In genomic region chr20:41004561-41005360, GRCh38 we compare ENCODE assay signal across 9 cellular contexts. TPM values are rescaled to one million over a fixed set of nuclear protein-coding genes. Genes with fewer than 3 reads are reported as not detected.
A peak's percentile ranks its signal among the peaks of the same experiment; 100 is the strongest.
DNase-seq lines count a peak whose midpoint lies in the region; ATAC-seq, FAIRE-seq and TF ChIP-seq lines count a peak whose summit lies in the region.
"Had no signal": no experiment of that assay in that cellular context is flagged by ENCODE, and none has a peak within 500 bp of the region (broad histone marks: within the 10 kb centered on the region; RNA-seq: fewer than 3 reads in every experiment).

No MANE protein-coding gene starts in this region.

- no peak for TF ChIP-seq EP300 in H1 (IDR thresholded peaks at IDR 0.05; ENCODE audit: borderline replicate concordance in 1 of 2, low read depth in 2 of 2, low read length in 2 of 2)

- TF ChIP-seq CTCF in DOHH2 (IDR thresholded peaks at IDR 0.05; ENCODE audit: low read depth, low read length, poor library complexity, severe bottlenecking) = no peak
- TF ChIP-seq CTCF in Panc1 (IDR thresholded peaks at IDR 0.05) = no peak
- TF ChIP-seq CTCF in H1 (IDR thresholded peaks at IDR 0.05; ENCODE audit: control extremely low read depth in 1 of 3, insufficient read depth in 1 of 3, low read depth in 1 of 3, low read length in 3 of 3) = no peak
- TF ChIP-seq CTCF in GM13976 (IDR thresholded peaks at IDR 0.05; ENCODE audit: borderline replicate concordance, control extremely low read depth, extremely low read depth, insufficient read depth, missing control alignments) = no peak

- no peaks in the 10 kb centered on the region for H3K23me2 ChIP-seq in H1 (ENCODE audit: low read depth, low read length)

- H4K20me1 ChIP-seq in DOHH2 (ENCODE audit: control insufficient read depth, insufficient read depth, low read depth, low read length) (no peaks in the 10 kb centered on the region), H1 (replicated peaks in 1 of 2; ENCODE audit: control insufficient read depth in 1 of 2, insufficient read depth in 2 of 2, low read length in 2 of 2) (no peaks in the 10 kb centered on the region)

- 0 out of 2 replicates have a peak overlapping the region, but pooled peaks have one; percentile 8 for H3K4me3 ChIP-seq in DOHH2 (ENCODE audit: low read length)
- no peak overlapping the region for H3K4me3 ChIP-seq in Panc1 (ENCODE audit: low read depth in 2 of 2, low read length in 2 of 2)
- no peak overlapping the region for H3K4me3 ChIP-seq in H1 (ENCODE audit: extremely low read depth in 1 of 4, insufficient read depth in 2 of 4, low read depth in 3 of 4, low read length in 4 of 4)

- peaks cover 15% of the 10 kb centered on the region for H3F3A ChIP-seq in DOHH2 (ENCODE audit: control insufficient read depth, insufficient read depth)

- H2AK5ac ChIP-seq in H1 (ENCODE audit: low read depth, low read length) = no peak overlapping the region

- no peaks in the 10 kb centered on the region for H3K27me3 ChIP-seq in DOHH2 (ENCODE audit: control insufficient read depth, low read length)
- H3K27me3 ChIP-seq in Panc1 (ENCODE audit: control insufficient read depth, insufficient read depth, low read length) = no peaks in the 10 kb centered on the region
- no peaks in the 10 kb centered on the region for H3K27me3 ChIP-seq in H1 (replicated peaks in 1 of 4; ENCODE audit: control insufficient read depth in 3 of 4, extremely low read depth in 1 of 4, insufficient read depth in 3 of 4, low read length in 3 of 4)

- H3K56ac ChIP-seq in H1 (replicated peaks; ENCODE audit: insufficient read length, low read depth, low read length) = no peak overlapping the region

- H3K9me3 ChIP-seq in DOHH2 (ENCODE audit: control insufficient read depth, insufficient read depth, low read length) = peaks cover 14% of the 10 kb centered on the region; the same call in 1 of the 2 replicates
- peaks cover 5% of the 10 kb centered on the region; the same call in 1 of the 2 replicates for H3K9me3 ChIP-seq in Panc1 (ENCODE audit: control insufficient read depth, insufficient read depth, low read depth, low read length)
- no peaks in the 10 kb centered on the region for H3K9me3 ChIP-seq in H1 (ENCODE audit: insufficient read depth in 2 of 2, low read depth in 1 of 2, low read length in 1 of 2)

- no peak overlapping the region for H2AFZ ChIP-seq in H1 (ENCODE audit: low read length)

- no peak overlapping the region for H3K18ac ChIP-seq in H1 (ENCODE audit: extremely low read depth, low read length)

- in situ Hi-C loops in Panc1 (cut with HindIII; ENCODE audit: low pct_unique_long_range_greater_than_20kb, low sequenced_read_pairs) = no loop called here
- in situ Hi-C loops in GM13976 (cut with MboI; ENCODE audit: low sequenced_read_pairs, unreplicated experiment) = no loop called here

- no peak overlapping the region for H3K23ac ChIP-seq in H1 (ENCODE audit: insufficient read length)

- 0 out of 2 replicates have a peak overlapping the region, but pooled peaks have one; percentile 25 for H2BK20ac ChIP-seq in H1 (ENCODE audit: low read length)

- ATAC-seq in Panc1 (no peak), HG02759 (IDR thresholded peaks at IDR 0.05; ENCODE audit: unreplicated experiment) (no peak), HG02642 (IDR thresholded peaks at IDR 0.05; ENCODE audit: poor library complexity, unreplicated experiment) (no peak)

- no peaks in the 10 kb centered on the region for H3K36me3 ChIP-seq in DOHH2 (ENCODE audit: control insufficient read depth, low read length)
- no peaks in the 10 kb centered on the region for H3K36me3 ChIP-seq in Panc1 (ENCODE audit: control insufficient read depth, insufficient read depth, low read length)
- no peaks in the 10 kb centered on the region for H3K36me3 ChIP-seq in H1 (ENCODE audit: control insufficient read depth in 2 of 4, insufficient read depth in 4 of 4, low read length in 3 of 4)

- H3K27ac ChIP-seq in DOHH2 (ENCODE audit: low read depth, low read length) (peak overlapping the region; percentile 50), Panc1 (ENCODE audit: low read length) (peak overlapping the region; percentile 83), H1 (ENCODE audit: low read depth, low read length) (no peak overlapping the region)

- no peak overlapping the region for H4K91ac ChIP-seq in H1 (replicated peaks; ENCODE audit: insufficient read length, low read length)

- no peak for FAIRE-seq in H1 (lab: Jason Lieb, UNC)

- H2BK5ac ChIP-seq in H1 (ENCODE audit: low read depth, low read length) = no peak overlapping the region

- WGBS in H1 (ENCODE audit: extremely low coverage in 1 of 2, insufficient coverage in 1 of 2, insufficient read length in 1 of 2, insufficient replicate concordance in 2 of 2, low coverage in 1 of 2, low lambda C conversion rate in 2 of 2, missing lambda C conversion rate in 1 of 2), 2 experiments = 78% methylated on average over 8 of the region's 8 CpGs; no CpG with 5 or more reads in 1 of the 2 experiments

- DNase-seq in Panc1 (ENCODE audit: low read depth, low spot score) (no peak), H1 (ENCODE audit: low read depth in 1 of 2, low spot score in 2 of 2) (no peak), pons (ENCODE audit: low spot score) (peak; percentile 15), kidney glomerular epithelial cell (lab: John Stamatoyannopoulos, UW) (no peak), GM13976 (ENCODE audit: low spot score) (no peak)

- CTCF ChIA-PET in Panc1 (lab: Charles Lee) = no interaction called here
- CTCF ChIA-PET in H1 (lab: Charles Lee; ENCODE audit: partially characterized antibody) = interaction anchor here (0.7 to 7.1 kb wide), 4 partner anchors 11 to 1215 kb away, joined by 3 to 38 read pairs (median 4); no protein-coding TSS in a partner anchor

- no peak for TF ChIP-seq RAD21 in H1 (IDR thresholded peaks at IDR 0.05 in 1 of 2, conservative IDR thresholded peaks at IDR 0.05 in 1 of 2; ENCODE audit: low read depth in 2 of 2, low read length in 2 of 2)

- H3K79me2 ChIP-seq in DOHH2 (ENCODE audit: control insufficient read depth, low read length) (no peaks in the 10 kb centered on the region), H1 (ENCODE audit: control insufficient read depth in 1 of 2, insufficient read depth in 2 of 2, low read length in 2 of 2) (no peaks in the 10 kb centered on the region)

- POLR2A ChIA-PET in Panc1 (lab: Charles Lee) (no interaction called here), H1 (lab: Charles Lee; ENCODE audit: partially characterized antibody) (interaction anchor here (1.6 kb wide), 1 partner anchor 23 kb away, joined by 7 read pairs; the partner anchor contains the start of gene TOP1)

- no peak overlapping the region for H2BK120ac ChIP-seq in H1 (replicated peaks; ENCODE audit: low read depth, low read length)

- H3K9ac ChIP-seq in H1 (replicated peaks in 1 of 4; ENCODE audit: extremely low read depth in 1 of 4, low read depth in 3 of 4, low read length in 3 of 4) = no peak overlapping the region
- H3K9ac ChIP-seq: KMS-11 had no signal

- H3K4ac ChIP-seq in H1 (replicated peaks; ENCODE audit: insufficient read length, low read depth, low read length) = no peak overlapping the region

- intact Hi-C loops in Panc1 (cut with micrococcal nuclease; ENCODE audit: unreplicated experiment) = no loop called here

- no peak overlapping the region for H4K5ac ChIP-seq in H1 (ENCODE audit: insufficient read length, low read depth, low read length)

- no TSS peak for BruUV-seq in Panc1 (replicated peaks; lab: Mats Ljungman, UMichigan)

- no peak overlapping the region for H3K14ac ChIP-seq in H1 (ENCODE audit: insufficient read length)

- H3K4me2 ChIP-seq in DOHH2 (ENCODE audit: low read length) = peak overlapping the region; percentile 51
- H3K4me2 ChIP-seq in H1 (ENCODE audit: insufficient read depth in 1 of 2, low read depth in 2 of 2, low read length in 2 of 2) = no peak overlapping the region

- TF ChIP-seq POLR2A in H1 (IDR thresholded peaks at IDR 0.05; ENCODE audit: control extremely low read depth in 1 of 2, low read depth in 2 of 2, low read length in 2 of 2) = no peak

- H4K8ac ChIP-seq in H1 (ENCODE audit: extremely low read depth, insufficient read depth, low read length) = no peak overlapping the region

- no peaks in the 10 kb centered on the region for H3K79me1 ChIP-seq in H1 (ENCODE audit: low read depth, low read length)

- H3K4me1 ChIP-seq in DOHH2 (ENCODE audit: control insufficient read depth, low read length) (peaks cover 80% of the 10 kb centered on the region), Panc1 (ENCODE audit: control insufficient read depth, insufficient read depth, low read length) (peaks cover 15% of the 10 kb centered on the region), H1 (replicated peaks in 1 of 4; ENCODE audit: control insufficient read depth in 3 of 4, insufficient read depth in 4 of 4, low read length in 3 of 4) (peaks cover 0 to 14% (median 3%) of the 10 kb centered on the region in 4 experiments; a peak in 3 of 7 replicates)

- no peak overlapping the region for H2BK12ac ChIP-seq in H1 (ENCODE audit: low read depth, low read length)

- no peaks in the 10 kb centered on the region for H3K9me2 ChIP-seq in DOHH2 (replicated peaks; ENCODE audit: control insufficient read depth, low read length)

- H2BK15ac ChIP-seq in H1 (ENCODE audit: low read length) = no peak overlapping the region

TF ChIP-seq in H1, 55 proteins besides CTCF, POLR2A, EP300 and RAD21:
- TF ChIP-seq CTBP2 (IDR thresholded peaks at IDR 0.05; ENCODE audit: borderline replicate concordance, insufficient read depth, insufficient read length, low read length) (no peak), USF2 (IDR thresholded peaks at IDR 0.05; ENCODE audit: low read length) (no peak), EZH2 (IDR thresholded peaks at IDR 0.05; ENCODE audit: low read depth, low read length, severe bottlenecking) (no peak)

RNA-seq across cellular contexts. Expression of gene TOP1, which starts 23.9 kb away (rescaled TPM):
- total RNA-seq in Panc1 (2021; ENCODE audit: unreplicated experiment) = 65.2 TPM
- 39.6 TPM for polyA plus RNA-seq in Panc1 (2012; ENCODE audit: insufficient read length)
- 108 and 114 TPM in 2 replicates for total RNA-seq in H1 (2021; fragmentation: NEBNext Ultra II Directional; extraction: Animal tissue kit (Norgen Biotek cat#: 25700))
- polyA plus RNA-seq in H1 (2011; rRNA removed) = 5.9 and 7.4 TPM in 2 replicates
- polyA plus RNA-seq in H1 (2011; cell fraction: cytosol; rRNA removed) = 15.2 TPM
- 9.0 TPM for polyA plus RNA-seq in H1 (2011; cell fraction: nucleus; rRNA removed)
- polyA plus RNA-seq in H1 (2012, experiment 1 of 2) = 56.8 to 90.7 TPM (median 64.1 TPM) in 4 replicates
- polyA plus RNA-seq in H1 (2012, experiment 2 of 2) = 7.1 TPM
- polyA plus RNA-seq in H1 (2013, experiment 1 of 2) = 112 TPM
- 105 TPM for polyA plus RNA-seq in H1 (2013, experiment 2 of 2)
- polyA minus RNA-seq in H1 (2011; rRNA and poly(A)+ RNA removed) = 9.0 and 13.1 TPM in 2 replicates
- polyA minus RNA-seq in H1 (2011; cell fraction: cytosol; rRNA and poly(A)+ RNA removed) = 28.2 TPM
- 24.8 TPM for polyA minus RNA-seq in H1 (2011; cell fraction: nucleus; rRNA and poly(A)+ RNA removed)
